ENCODE assay signal across 9 cellular contexts in the genomic region with DNA sequence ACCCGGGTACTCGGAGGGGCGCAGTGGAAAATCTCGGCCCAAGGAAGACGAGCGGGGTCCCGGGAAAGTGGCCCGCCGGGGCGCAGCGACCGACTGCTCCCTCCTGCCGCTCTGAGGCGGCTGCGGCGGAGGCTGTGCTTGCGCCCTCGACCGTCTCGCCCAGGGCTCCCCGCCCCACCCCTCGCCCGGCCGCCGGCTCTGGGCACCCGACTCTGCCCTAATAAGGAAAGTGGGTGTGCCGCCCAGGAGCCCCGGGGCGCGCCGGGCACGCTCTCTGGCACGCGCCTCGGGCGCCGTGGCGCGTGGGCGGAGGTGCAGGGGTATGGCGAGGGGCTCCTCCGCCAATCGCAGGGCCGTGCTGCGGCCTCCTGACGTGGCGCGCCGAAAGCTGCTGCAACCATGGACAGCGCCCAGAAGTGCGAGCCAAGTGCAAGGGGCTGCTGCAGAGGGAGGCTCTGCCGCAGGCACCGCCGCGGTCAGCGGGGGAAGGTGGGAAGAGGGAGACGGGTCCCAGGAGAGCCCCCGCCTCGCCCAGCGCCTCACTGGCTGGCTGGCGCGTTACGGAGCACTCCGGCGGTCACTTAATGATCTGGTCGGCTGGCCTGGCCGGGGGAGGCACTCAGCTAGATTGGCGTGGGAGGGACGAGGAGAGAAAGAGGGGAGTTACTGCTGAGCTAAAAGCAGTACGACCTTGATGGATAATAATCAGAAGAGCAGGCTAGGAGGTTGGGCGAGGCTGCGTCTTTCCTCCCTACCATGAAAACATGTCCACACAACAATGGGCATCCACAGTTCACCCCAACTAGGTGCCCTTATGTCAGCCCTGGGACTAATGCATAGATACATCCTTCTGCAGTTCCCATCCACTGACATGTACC. TPM values are rescaled to one million over a fixed set of nuclear protein-coding genes. Genes with fewer than 3 reads are reported as not detected.
DNase-seq lines count a peak whose midpoint lies in the region; ATAC-seq and TF ChIP-seq lines count a peak whose summit lies in the region.
"Had no signal": no experiment of that assay in that cellular context is flagged by ENCODE, and none has a peak within 500 bp of the region (broad histone marks: within the 10 kb centered on the region; RNA-seq: fewer than 3 reads in every experiment).

A gene with protein sequence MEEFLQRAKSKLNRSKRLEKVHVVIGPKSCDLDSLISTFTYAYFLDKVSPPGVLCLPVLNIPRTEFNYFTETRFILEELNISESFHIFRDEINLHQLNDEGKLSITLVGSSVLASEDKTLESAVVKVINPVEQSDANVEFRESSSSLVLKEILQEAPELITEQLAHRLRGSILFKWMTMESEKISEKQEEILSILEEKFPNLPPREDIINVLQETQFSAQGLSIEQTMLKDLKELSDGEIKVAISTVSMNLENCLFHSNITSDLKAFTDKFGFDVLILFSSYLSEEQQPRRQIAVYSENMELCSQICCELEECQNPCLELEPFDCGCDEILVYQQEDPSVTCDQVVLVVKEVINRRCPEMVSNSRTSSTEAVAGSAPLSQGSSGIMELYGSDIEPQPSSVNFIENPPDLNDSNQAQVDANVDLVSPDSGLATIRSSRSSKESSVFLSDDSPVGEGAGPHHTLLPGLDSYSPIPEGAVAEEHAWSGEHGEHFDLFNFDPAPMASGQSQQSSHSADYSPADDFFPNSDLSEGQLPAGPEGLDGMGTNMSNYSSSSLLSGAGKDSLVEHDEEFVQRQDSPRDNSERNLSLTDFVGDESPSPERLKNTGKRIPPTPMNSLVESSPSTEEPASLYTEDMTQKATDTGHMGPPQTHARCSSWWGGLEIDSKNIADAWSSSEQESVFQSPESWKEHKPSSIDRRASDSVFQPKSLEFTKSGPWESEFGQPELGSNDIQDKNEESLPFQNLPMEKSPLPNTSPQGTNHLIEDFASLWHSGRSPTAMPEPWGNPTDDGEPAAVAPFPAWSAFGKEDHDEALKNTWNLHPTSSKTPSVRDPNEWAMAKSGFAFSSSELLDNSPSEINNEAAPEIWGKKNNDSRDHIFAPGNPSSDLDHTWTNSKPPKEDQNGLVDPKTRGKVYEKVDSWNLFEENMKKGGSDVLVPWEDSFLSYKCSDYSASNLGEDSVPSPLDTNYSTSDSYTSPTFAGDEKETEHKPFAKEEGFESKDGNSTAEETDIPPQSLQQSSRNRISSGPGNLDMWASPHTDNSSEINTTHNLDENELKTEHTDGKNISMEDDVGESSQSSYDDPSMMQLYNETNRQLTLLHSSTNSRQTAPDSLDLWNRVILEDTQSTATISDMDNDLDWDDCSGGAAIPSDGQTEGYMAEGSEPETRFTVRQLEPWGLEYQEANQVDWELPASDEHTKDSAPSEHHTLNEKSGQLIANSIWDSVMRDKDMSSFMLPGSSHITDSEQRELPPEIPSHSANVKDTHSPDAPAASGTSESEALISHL (N-terminal part only) (minus strand): TSS at position 131 of the 878 bp plus-strand sequence. CDS start 151 bp downstream, outside the sequence.

- no peaks in the 10 kb centered on the region for H3K27me3 ChIP-seq in uterus

- POLR2A ChIA-PET in activated CD4-positive, alpha-beta T cell treated with anti-CD3 and anti-CD28 coated beads, Interleukin-2, amount 10 ng/mL, durations not matched to agents 7 days and 5 days (lab: Charles Lee): no interaction called here
- POLR2A ChIA-PET in activated B cell treated with CpG ODN at 0.5 μM for 24 hours (lab: Charles Lee): no interaction called here

- CTCF ChIA-PET in activated CD4-positive, alpha-beta T cell treated with anti-CD3 and anti-CD28 coated beads, Interleukin-2, amount 10 ng/mL, durations not matched to agents 7 days and 5 days (lab: Charles Lee): no interaction called here
- CTCF ChIA-PET in activated B cell treated with CpG ODN at 0.5 μM for 24 hours (lab: Charles Lee): no interaction called here

- H3K4me3 ChIP-seq in fibroblast of villous mesenchyme (ENCODE audit: low read depth, low read length) (peak within 1 kb of the TSS; percentile 29), uterus (peak within 1 kb of the TSS; percentile 43 to 51)

- intact Hi-C loops in activated B cell treated with CpG ODN at 0.5 μM for 24 hours (cut with micrococcal nuclease) (no loop called here), uterus (cut with DNase I; ENCODE audit: low total_unique reads) (loop anchor here (10.0 kb wide), 1 partner anchor 81 kb away; no protein-coding TSS in a partner anchor)

- peak; percentile 37 for ATAC-seq in activated B cell treated with CpG ODN at 0.5 μM for 24 hours (ENCODE audit: low read depth)
- no peak for ATAC-seq in GM21367 (IDR thresholded peaks at IDR 0.05; ENCODE audit: unreplicated experiment)

- no peaks in the 10 kb centered on the region for H3K9me3 Mint-ChIP-seq in activated CD4-positive, alpha-beta T cell treated with anti-CD3 and anti-CD28 coated beads, Interleukin-2, amount 10 ng/mL, durations not matched to agents 7 days and 5 days
- H3K9me3 Mint-ChIP-seq in activated B cell treated with CpG ODN at 0.5 μM for 24 hours (no peaks in the 10 kb centered on the region), nephron (no peaks in the 10 kb centered on the region)

- no peak within 1 kb of the TSS for H3K27ac Mint-ChIP-seq in activated CD4-positive, alpha-beta T cell treated with anti-CD3 and anti-CD28 coated beads, Interleukin-2, amount 10 ng/mL, durations not matched to agents 7 days and 5 days
- no peak within 1 kb of the TSS for H3K27ac Mint-ChIP-seq in activated B cell treated with CpG ODN at 0.5 μM for 24 hours
- peak within 1 kb of the TSS in 2 of 3 experiments; percentile 21 to 63 for H3K27ac Mint-ChIP-seq in nephron

- TF ChIP-seq POLR2A in uterus (IDR thresholded peaks at IDR 0.05): peak; percentile 31 to 74

- DNase-seq in activated CD4-positive, alpha-beta T cell treated with anti-CD3 and anti-CD28 coated beads, Interleukin-2, amount 10 ng/mL, durations not matched to agents 7 days and 5 days: peak; percentile 10
- DNase-seq in activated CD4-positive, alpha-beta T cell treated with anti-CD3 and anti-CD28 coated beads for 4 hours: no peak
- DNase-seq in NCI-H1092 treated with DMSO at 0.1 percent for 48 hours (lab: John Stamatoyannopoulos, UW) (peak; percentile 87), activated B cell treated with CpG ODN at 0.5 μM for 24 hours (no peak), fibroblast of villous mesenchyme (ENCODE audit: low read depth) (peak; percentile 68), uterus (peak; percentile 84)
- DNase-seq: DND-41 had no signal

- H3K27ac ChIP-seq in uterus: peak within 1 kb of the TSS; percentile 79 to 91

- peaks cover 1% of the 10 kb centered on the region for H3K36me3 Mint-ChIP-seq in activated CD4-positive, alpha-beta T cell treated with anti-CD3 and anti-CD28 coated beads, Interleukin-2, amount 10 ng/mL, durations not matched to agents 7 days and 5 days (ENCODE audit: low read depth)
- H3K36me3 Mint-ChIP-seq in activated B cell treated with CpG ODN at 0.5 μM for 24 hours (ENCODE audit: low read depth) (no peaks in the 10 kb centered on the region), nephron (ENCODE audit: low read depth) (no peaks in the 10 kb centered on the region)

- no peak within 1 kb of the TSS for H3K4me3 Mint-ChIP-seq in activated CD4-positive, alpha-beta T cell treated with anti-CD3 and anti-CD28 coated beads, Interleukin-2, amount 10 ng/mL, durations not matched to agents 7 days and 5 days
- H3K4me3 Mint-ChIP-seq in activated B cell treated with CpG ODN at 0.5 μM for 24 hours: no peak within 1 kb of the TSS
- peak within 1 kb of the TSS; percentile 78 to 85 (median 85) for H3K4me3 Mint-ChIP-seq in nephron

- H3K4me1 Mint-ChIP-seq in activated CD4-positive, alpha-beta T cell treated with anti-CD3 and anti-CD28 coated beads, Interleukin-2, amount 10 ng/mL, durations not matched to agents 7 days and 5 days: no peaks in the 10 kb centered on the region
- peaks cover 6% of the 10 kb centered on the region for H3K4me1 Mint-ChIP-seq in activated B cell treated with CpG ODN at 0.5 μM for 24 hours
- H3K4me1 Mint-ChIP-seq in nephron: peaks cover 32% of the 10 kb centered on the region

- no peak for TF ChIP-seq CTCF in activated B cell treated with CpG ODN at 0.5 μM for 24 hours (IDR thresholded peaks at IDR 0.05)
- no peak for TF ChIP-seq CTCF in fibroblast of villous mesenchyme (IDR thresholded peaks at IDR 0.05; ENCODE audit: insufficient read depth, low read depth, low read length)
- no peak for TF ChIP-seq CTCF in nephron (IDR thresholded peaks at IDR 0.05; ENCODE audit: unreplicated experiment in 3 of 3)
- no peak for TF ChIP-seq CTCF in uterus (IDR thresholded peaks at IDR 0.05)

- no peaks in the 10 kb centered on the region for H3K4me1 ChIP-seq in uterus

- H3K27me3 Mint-ChIP-seq in activated CD4-positive, alpha-beta T cell treated with anti-CD3 and anti-CD28 coated beads, Interleukin-2, amount 10 ng/mL, durations not matched to agents 7 days and 5 days: peaks cover 44% of the 10 kb centered on the region
- H3K27me3 Mint-ChIP-seq in activated B cell treated with CpG ODN at 0.5 μM for 24 hours (peaks cover 45% of the 10 kb centered on the region), nephron (ENCODE audit: low read depth) (peaks cover 91% of the 10 kb centered on the region)

- H3K36me3 ChIP-seq in uterus: no peaks in the 10 kb centered on the region

- no peaks in the 10 kb centered on the region for H3K9me3 ChIP-seq in uterus

RNA-seq across cellular contexts. Expression of the gene that starts here (rescaled TPM):
- under 1 TPM; 0.23 to 0.42 TPM for total RNA-seq in activated CD4-positive, alpha-beta T cell treated with anti-CD3 and anti-CD28 coated beads, Interleukin-2, amount 10 ng/mL, durations not matched to agents 7 days and 5 days
- total RNA-seq in activated B cell treated with CpG ODN at 0.5 μM for 24 hours (not detected in 2 replicates), fibroblast of villous mesenchyme (5.5 and 14.2 TPM in 2 replicates), uterus (100 to 1,000 TPM in 2 of 4 donors, 10 to 100 TPM in 2; 51.4 to 187 (median 97.1) TPM)

Comparison
In these comparisons a context has a peak if more than half of its experiments do, and no peak if none do; other contexts are left out.
1. Peak in DNase-seq in activated CD4-positive, alpha-beta T cell treated with anti-CD3 and anti-CD28 coated beads, Interleukin-2, amount 10 ng/mL, durations not matched to agents 7 days and 5 days; RNA of the gene not detected or under 1 TPM.
2. Peak in ATAC-seq in activated B cell treated with CpG ODN at 0.5 μM for 24 hours; RNA of the gene not detected or under 1 TPM.
3. DNase-seq: peak in NCI-H1092 treated with DMSO at 0.1 percent for 48 hours (single experiment), fibroblast of villous mesenchyme (single experiment) and uterus (2 of 2); none in activated CD4-positive, alpha-beta T cell treated with anti-CD3 and anti-CD28 coated beads for 4 hours (0 of 2) and activated B cell treated with CpG ODN at 0.5 μM for 24 hours (single experiment).
4. H3K27ac Mint-ChIP-seq: peak in nephron (2 of 3); none in activated CD4-positive, alpha-beta T cell treated with anti-CD3 and anti-CD28 coated beads, Interleukin-2, amount 10 ng/mL, durations not matched to agents 7 days and 5 days (single experiment) and activated B cell treated with CpG ODN at 0.5 μM for 24 hours (single experiment).
5. H3K4me3 Mint-ChIP-seq: peak in nephron (3 of 3); none in activated CD4-positive, alpha-beta T cell treated with anti-CD3 and anti-CD28 coated beads, Interleukin-2, amount 10 ng/mL, durations not matched to agents 7 days and 5 days (single experiment) and activated B cell treated with CpG ODN at 0.5 μM for 24 hours (single experiment).